ENCODE assay signal across 8 cellular contexts in genomic region chr22:45240810-45241631, GRCh38. TPM values are rescaled to one million over a fixed set of nuclear protein-coding genes. Genes with fewer than 3 reads are reported as not detected.
A peak's percentile ranks its signal among the peaks of the same experiment; 100 is the strongest.
DNase-seq lines count a peak whose midpoint lies in the region; ATAC-seq lines count a peak whose summit lies in the region.

TSS of gene KIAA0930 (minus strand) at chr22:45240894. CDS start at chr22:45240703, 191 bp downstream.

- DNase-seq in CMK (ENCODE audit: low read depth) (peak; percentile 55), HCEC 1CT (peak; percentile 57), NCI-H82 treated with DMSO at 0.1 percent for 48 hours (lab: John Stamatoyannopoulos, UW; ENCODE audit: unreplicated experiment) (peak; percentile 12), lung microvascular endothelial cell (ENCODE audit: low read depth in 2 of 2) (peak; percentile 68 to 73)
- DNase-seq in effector CD8-positive, alpha-beta T cell (lab: John Stamatoyannopoulos, UW), result peak; percentile 86
- DNase-seq in stimulated activated CD4-positive, alpha-beta T cell treated with anti-CD3 and anti-CD28 coated beads, TNF-alpha, amount 100 ng/mL, for 24 hours (ENCODE audit: low read depth in 3 of 3), result peak; percentile 60 to 73 (median 62)

- ATAC-seq in HG03135 (IDR thresholded peaks at IDR 0.05; ENCODE audit: unreplicated experiment), result no peak

- POLR2A ChIA-PET in activated CD8-positive, alpha-beta memory T cell treated with anti-CD3 and anti-CD28 coated beads for 36 hours (lab: Charles Lee), result no interaction called here

- CTCF ChIA-PET in activated CD8-positive, alpha-beta memory T cell treated with anti-CD3 and anti-CD28 coated beads for 36 hours (lab: Charles Lee), result interaction anchor here (0.8 kb wide), 1 partner anchor 77 kb away, joined by 3 read pairs; the partner anchor contains the start of gene NUP50

RNA-seq across cellular contexts. Expression of gene KIAA0930, which starts in this region (rescaled TPM):
- 10 to 100 TPM; 38.1 to 41.3 TPM for total RNA-seq in activated CD8-positive, alpha-beta memory T cell treated with anti-CD3 and anti-CD28 coated beads for 36 hours
- 22.7 and 40.1 TPM in 2 replicates for total RNA-seq in lung microvascular endothelial cell

Comparison
In these comparisons a context has a peak if more than half of its experiments do, and no peak if none do; other contexts are left out.
1. DNase-seq: peak in every context shown above with its lines; median percentile 86 in effector CD8-positive, alpha-beta T cell; 70 in lung microvascular endothelial cell; 62 in stimulated activated CD4-positive, alpha-beta T cell treated with anti-CD3 and anti-CD28 coated beads, TNF-alpha, amount 100 ng/mL, for 24 hours; 57 in HCEC 1CT; 55 in CMK; 12 in NCI-H82 treated with DMSO at 0.1 percent for 48 hours.